ENCODE assay signal across 17 cellular contexts in the genomic region with DNA sequence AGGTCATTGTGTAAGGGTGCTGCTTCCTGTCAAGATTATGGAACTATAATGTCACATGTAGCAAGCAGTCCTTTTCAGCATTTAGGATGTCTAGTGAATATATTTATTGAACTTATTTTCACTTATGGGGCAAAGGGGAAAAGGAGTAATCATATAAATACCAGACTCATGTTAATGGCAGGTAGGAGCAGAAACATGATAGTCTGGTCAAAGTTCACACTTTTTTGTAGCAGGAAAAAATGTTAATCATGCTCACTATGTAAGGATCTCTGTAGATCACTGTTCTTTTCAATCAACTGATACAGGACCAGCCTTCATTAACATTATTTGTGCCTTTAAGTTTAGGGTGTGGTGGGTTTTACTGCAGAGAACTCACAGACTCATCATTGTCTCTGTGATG.
DNase-seq lines count a peak whose midpoint lies in the region; ATAC-seq and TF ChIP-seq lines count a peak whose summit lies in the region.
"Had no signal": no experiment of that assay in that cellular context is flagged by ENCODE, and none has a peak within 500 bp of the region (broad histone marks: within the 10 kb centered on the region; RNA-seq: fewer than 3 reads in every experiment).

No MANE protein-coding gene starts in this region.

- peaks cover 13% of the 10 kb centered on the region for H3K36me3 Mint-ChIP-seq in chondrocyte (ENCODE audit: low read depth)
- H3K36me3 Mint-ChIP-seq in osteocyte (ENCODE audit: unreplicated experiment) = peaks cover 8% of the 10 kb centered on the region

- H3K4me1 ChIP-seq in cardiac muscle cell (ENCODE audit: low read depth) = peaks cover 12% of the 10 kb centered on the region
- H3K4me1 ChIP-seq in heart left ventricle = peaks cover 0 to 13% (median 0%) of the 10 kb centered on the region in 12 donors
- no peaks in the 10 kb centered on the region for H3K4me1 ChIP-seq in colonic mucosa

- peak overlapping the region; percentile 57 for H3K27ac ChIP-seq in cardiac muscle cell
- no peak overlapping the region for H3K27ac ChIP-seq in heart left ventricle
- no peak overlapping the region for H3K27ac ChIP-seq in colonic mucosa
- H3K27ac ChIP-seq: BLaER1 treated with 17β-estradiol and CSF1 and Interleukin-3, amounts not matched to agents 10 nM and 100 nM had no signal

- TF ChIP-seq CTCF in cardiac muscle cell (IDR thresholded peaks at IDR 0.05; ENCODE audit: low read depth, low read length) (no peak), heart left ventricle (IDR thresholded peaks at IDR 0.05) (no peak), chondrocyte (IDR thresholded peaks at IDR 0.05) (no peak), osteocyte (IDR thresholded peaks at IDR 0.05) (no peak), colonic mucosa (IDR thresholded peaks at IDR 0.05) (no peak)

- H3K9ac ChIP-seq in colonic mucosa (ENCODE audit: low read depth in 2 of 2, low read length in 2 of 2) = no peak overlapping the region
- H3K9ac ChIP-seq: BLaER1 treated with 17β-estradiol and CSF1 and Interleukin-3, amounts not matched to agents 10 nM and 100 nM had no signal

- no peak for TF ChIP-seq POLR2A in heart left ventricle (IDR thresholded peaks at IDR 0.05)

- DNase-seq in cardiac muscle cell (ENCODE audit: low read depth in 1 of 2, low spot score in 1 of 2) (no peak), heart left ventricle (no peak), chondrocyte (ENCODE audit: low spot score) (no peak), osteocyte (ENCODE audit: extremely low spot score, unreplicated experiment) (no peak), colonic mucosa (no peak)
- DNase-seq: CD4-positive, CD25-positive, alpha-beta regulatory T cell; CD8-positive, alpha-beta memory T cell; COR-L47; DMS 273 treated with DMSO at 0.1 percent for 48 hours; DMS53; DND-41; HCEC 1CT had no signal

- ATAC-seq in heart left ventricle (no peak), HG02981 (IDR thresholded peaks at IDR 0.05; ENCODE audit: unreplicated experiment) (no peak), HG03460 (IDR thresholded peaks at IDR 0.05; ENCODE audit: unreplicated experiment) (no peak)
- ATAC-seq: GM23338 had no signal

- H3K4me1 Mint-ChIP-seq in chondrocyte (ENCODE audit: low read depth) (peaks cover 80% of the 10 kb centered on the region), osteocyte (ENCODE audit: unreplicated experiment) (peaks cover 83% of the 10 kb centered on the region)
- H3K4me1 Mint-ChIP-seq: GM23338 had no signal

- no peaks in the 10 kb centered on the region for H3K9me3 ChIP-seq in cardiac muscle cell (ENCODE audit: low read depth)
- no peaks in the 10 kb centered on the region for H3K9me3 ChIP-seq in heart left ventricle
- no peaks in the 10 kb centered on the region for H3K9me3 ChIP-seq in colonic mucosa
- H3K9me3 ChIP-seq: BLaER1 treated with 17β-estradiol and CSF1 and Interleukin-3, amounts not matched to agents 10 nM and 100 nM had no signal

- no peak overlapping the region for H3K4me3 Mint-ChIP-seq in chondrocyte (ENCODE audit: unreplicated experiment)
- no peak overlapping the region for H3K4me3 Mint-ChIP-seq in osteocyte (ENCODE audit: unreplicated experiment)
- H3K4me3 Mint-ChIP-seq: B cell; CD4-positive, CD25-positive, alpha-beta regulatory T cell; CD8-positive, alpha-beta memory T cell; GM23338 had no signal

- no peaks in the 10 kb centered on the region for H3K9me3 Mint-ChIP-seq in chondrocyte (ENCODE audit: low read depth)
- no peaks in the 10 kb centered on the region for H3K9me3 Mint-ChIP-seq in osteocyte (ENCODE audit: unreplicated experiment)
- H3K9me3 Mint-ChIP-seq: CD4-positive, CD25-positive, alpha-beta regulatory T cell; CD8-positive, alpha-beta memory T cell; GM23338 had no signal

- H3K27me3 ChIP-seq in cardiac muscle cell (no peaks in the 10 kb centered on the region), heart left ventricle (no peaks in the 10 kb centered on the region), colonic mucosa (no peaks in the 10 kb centered on the region)
- H3K27me3 ChIP-seq: BLaER1 treated with 17β-estradiol and CSF1 and Interleukin-3, amounts not matched to agents 10 nM and 100 nM had no signal

- H3K27ac Mint-ChIP-seq in chondrocyte (ENCODE audit: unreplicated experiment) (peak overlapping the region; percentile 98), osteocyte (ENCODE audit: unreplicated experiment) (peak overlapping the region; percentile 97)
- H3K27ac Mint-ChIP-seq: B cell, GM23338 had no signal

- H3K27me3 Mint-ChIP-seq in chondrocyte (ENCODE audit: low read depth) (no peaks in the 10 kb centered on the region), osteocyte (ENCODE audit: unreplicated experiment) (no peaks in the 10 kb centered on the region)
- H3K27me3 Mint-ChIP-seq: B cell; CD4-positive, CD25-positive, alpha-beta regulatory T cell; CD8-positive, alpha-beta memory T cell had no signal

- intact Hi-C loops in heart left ventricle (cut with DNase I) = no loop called here
- intact Hi-C loops in colonic mucosa (cut with DNase I) = no loop called here

- H3K36me3 ChIP-seq in cardiac muscle cell = no peaks in the 10 kb centered on the region
- H3K36me3 ChIP-seq in heart left ventricle = no peaks in the 10 kb centered on the region
- H3K36me3 ChIP-seq in colonic mucosa = no peaks in the 10 kb centered on the region

- H3K4me3 ChIP-seq in cardiac muscle cell (no peak overlapping the region), heart left ventricle (no peak overlapping the region), colonic mucosa (no peak overlapping the region)
- H3K4me3 ChIP-seq: BLaER1 treated with 17β-estradiol and CSF1 and Interleukin-3, amounts not matched to agents 10 nM and 100 nM; GM23338 had no signal
